In genomic region chr2:219484343-219485200, GRCh38 we compare ENCODE assay signal across 12 cellular contexts. TPM values are rescaled to one million over a fixed set of nuclear protein-coding genes. Genes with fewer than 3 reads are reported as not detected.
A peak's percentile ranks its signal among the peaks of the same experiment; 100 is the strongest.
DNase-seq lines count a peak whose midpoint lies in the region; ATAC-seq and TF ChIP-seq lines count a peak whose summit lies in the region.
"Had no signal": no experiment of that assay in that cellular context is flagged by ENCODE, and none has a peak within 500 bp of the region (broad histone marks: within the 10 kb centered on the region; RNA-seq: fewer than 3 reads in every experiment).

No MANE protein-coding gene starts in this region.

- intact Hi-C loops in Right ventricle myocardium superior (cut with DNase I), result no loop called here

- CTCF ChIA-PET in CD8-positive, alpha-beta memory T cell (lab: Charles Lee), result interaction anchor here (1.2 to 6.2 kb wide), 3 partner anchors 11 to 45 kb away, joined by 3 to 26 read pairs (median 3); partner anchors contain the start of gene GMPPA

- no peaks in the 10 kb centered on the region for H3K9me3 ChIP-seq in CD8-positive, alpha-beta memory T cell (ENCODE audit: low read length)
- H3K9me3 ChIP-seq in Peyer's patch (no peaks in the 10 kb centered on the region), osteoblast (ENCODE audit: low read depth, low read length) (no peaks in the 10 kb centered on the region)

- peak overlapping the region; percentile 53 for H3K4me2 ChIP-seq in osteoblast (ENCODE audit: insufficient read depth, low read length)

- peak; percentile 3 for ATAC-seq in Right ventricle myocardium superior (ENCODE audit: poor library complexity)
- ATAC-seq in HG02571 (IDR thresholded peaks at IDR 0.05; ENCODE audit: unreplicated experiment), result no peak
- ATAC-seq in GM18867 (IDR thresholded peaks at IDR 0.05; ENCODE audit: unreplicated experiment), result no peak

- no peak overlapping the region for H3K27ac Mint-ChIP-seq in CD8-positive, alpha-beta memory T cell

- H3K4me3 ChIP-seq in CD8-positive, alpha-beta memory T cell (ENCODE audit: low read length), result no peak overlapping the region
- H3K4me3 ChIP-seq in Peyer's patch (peak overlapping the region in 3 of 4 donors; percentile 21 to 28 (median 22)), osteoblast (ENCODE audit: insufficient read depth, low read length) (peak overlapping the region; percentile 46)

- peak in 1 of 5 donors; percentile 11 for DNase-seq in CD8-positive, alpha-beta memory T cell
- no peak for DNase-seq in Peyer's patch
- no peak for DNase-seq in Right ventricle myocardium superior
- DNase-seq in osteoblast (ENCODE audit: insufficient read length, low spot score, missing footprints), result peak; percentile 95
- no peak for DNase-seq in NCI-H2107 treated with DMSO at 0.1 percent for 48 hours (lab: John Stamatoyannopoulos, UW; ENCODE audit: unreplicated experiment)
- no peak for DNase-seq in NK-92 treated with Interleukin-12 subunit alpha and Interleukin-12 subunit beta, amount 100 ng/mL, for 24 hours (lab: John Stamatoyannopoulos, UW)
- DNase-seq: cerebellar nuclear complex, NCI-H510A treated with DMSO at 0.1 percent for 48 hours had no signal

- TF ChIP-seq POLR2A in Peyer's patch (IDR thresholded peaks at IDR 0.05), result no peak

- H3K4me1 ChIP-seq in CD8-positive, alpha-beta memory T cell (ENCODE audit: insufficient read depth, low read length), result no peaks in the 10 kb centered on the region
- peaks cover 0 to 13% (median 9%) of the 10 kb centered on the region in 4 donors for H3K4me1 ChIP-seq in Peyer's patch
- H3K4me1 ChIP-seq in osteoblast (ENCODE audit: insufficient read depth, low read length), result no peaks in the 10 kb centered on the region

- no peaks in the 10 kb centered on the region for H3K36me3 ChIP-seq in CD8-positive, alpha-beta memory T cell (ENCODE audit: insufficient read depth, low read length)
- H3K36me3 ChIP-seq in Peyer's patch (no peaks in the 10 kb centered on the region), osteoblast (ENCODE audit: insufficient read depth, low read length) (peaks cover 56% of the 10 kb centered on the region)

- H3K4me3 Mint-ChIP-seq in CD8-positive, alpha-beta memory T cell, result peak overlapping the region; percentile 24 to 86 (median 67)

- H3K9me3 Mint-ChIP-seq in CD8-positive, alpha-beta memory T cell, result no peaks in the 10 kb centered on the region

- H3K36me3 Mint-ChIP-seq in CD8-positive, alpha-beta memory T cell, result no peaks in the 10 kb centered on the region

- peaks cover 7% of the 10 kb centered on the region for H4K20me1 ChIP-seq in osteoblast (ENCODE audit: insufficient read depth, low read length)

- no peak overlapping the region for H3K27ac ChIP-seq in CD8-positive, alpha-beta memory T cell (ENCODE audit: low read depth, low read length)
- no peak overlapping the region for H3K27ac ChIP-seq in Peyer's patch
- no peak overlapping the region for H3K27ac ChIP-seq in osteoblast (ENCODE audit: low read depth, low read length)
- H3K27ac ChIP-seq: VCaP had no signal

- no peak overlapping the region for H2AFZ ChIP-seq in osteoblast (ENCODE audit: low read length)

- H3K27me3 Mint-ChIP-seq in CD8-positive, alpha-beta memory T cell, result peaks cover 29 to 63% of the 10 kb centered on the region in 2 donors

- H3K79me2 ChIP-seq in osteoblast (ENCODE audit: insufficient read depth, low read length), result no peaks in the 10 kb centered on the region

- H3K4me1 Mint-ChIP-seq in CD8-positive, alpha-beta memory T cell, result peaks cover 0 to 16% (median 2%) of the 10 kb centered on the region in 3 donors

- POLR2A ChIA-PET in CD8-positive, alpha-beta memory T cell (lab: Charles Lee), result no interaction called here

- peaks cover 22% of the 10 kb centered on the region for H3K27me3 ChIP-seq in CD8-positive, alpha-beta memory T cell (ENCODE audit: insufficient read depth, low read length, poor library complexity, severe bottlenecking)
- H3K27me3 ChIP-seq in Peyer's patch, result peaks cover 0 to 23% of the 10 kb centered on the region in 2 donors
- H3K27me3 ChIP-seq in osteoblast (ENCODE audit: insufficient read depth, low read length), result no peaks in the 10 kb centered on the region

- TF ChIP-seq CTCF in Peyer's patch (IDR thresholded peaks at IDR 0.05) (no peak), osteoblast (IDR thresholded peaks at IDR 0.05; ENCODE audit: extremely low read depth, low read depth, low read length) (no peak)

RNA-seq across cellular contexts. Expression of gene GMPPA, which starts 14.1 kb away (rescaled TPM):
- 10 to 100 TPM; 36.9 to 37.1 TPM for total RNA-seq in CD8-positive, alpha-beta memory T cell
- 32.5 TPM for polyA plus RNA-seq in CD8-positive, alpha-beta memory T cell
- 10 to 100 TPM; 35.0 to 69.6 (median 38.9) TPM for total RNA-seq in Peyer's patch
- 22.3 TPM for total RNA-seq in Right ventricle myocardium superior
- total RNA-seq in osteoblast, result 46.0 and 46.3 TPM in 2 replicates

RNA-seq across cellular contexts. Expression of gene ASIC4, which starts 29.7 kb away (rescaled TPM):
- total RNA-seq in CD8-positive, alpha-beta memory T cell, result not detected
- polyA plus RNA-seq in CD8-positive, alpha-beta memory T cell, result not detected
- total RNA-seq in Peyer's patch (under 1 TPM in 1 of 4 donors, not detected in 3; 0.27 TPM), Right ventricle myocardium superior (not detected), osteoblast (under 0.01 TPM in 1 of 2 replicates, not detected in the other)
- total RNA-seq: lung microvascular endothelial cell had no signal

RNA-seq across cellular contexts. Expression of gene SPEG, which starts 49.9 kb away (rescaled TPM):
- 1 to 10 TPM in 1 of 2 experiments, under 1 TPM in 1; 0.94 to 1.0 TPM for total RNA-seq in CD8-positive, alpha-beta memory T cell
- 0.48 TPM for polyA plus RNA-seq in CD8-positive, alpha-beta memory T cell
- total RNA-seq in Peyer's patch (10 to 100 TPM in 2 of 4 donors, 1 to 10 TPM in 2; 3.2 to 49.5 (median 10.2) TPM), Right ventricle myocardium superior (103 TPM), osteoblast (24.2 and 26.4 TPM in 2 replicates)

RNA-seq across cellular contexts. Expression of gene CHPF, which starts 59.0 kb away (rescaled TPM):
- total RNA-seq in CD8-positive, alpha-beta memory T cell, result 10 to 100 TPM; 32.9 to 36.5 TPM
- polyA plus RNA-seq in CD8-positive, alpha-beta memory T cell, result 8.7 TPM
- 100 to 1,000 TPM in 1 of 4 donors, 10 to 100 TPM in 3; 19.0 to 122 (median 90.5) TPM for total RNA-seq in Peyer's patch
- 85.9 TPM for total RNA-seq in Right ventricle myocardium superior
- total RNA-seq in osteoblast, result 192 and 221 TPM in 2 replicates

RNA-seq across cellular contexts. Expression of gene TMEM198, which starts 59.3 kb away (rescaled TPM):
- 1 to 10 TPM; 5.2 to 6.0 TPM for total RNA-seq in CD8-positive, alpha-beta memory T cell
- not detected for polyA plus RNA-seq in CD8-positive, alpha-beta memory T cell
- 10 to 100 TPM in 3 of 4 donors, 1 to 10 TPM in 1; 6.6 to 25.5 (median 13.9) TPM for total RNA-seq in Peyer's patch
- total RNA-seq in Right ventricle myocardium superior, result 2.6 TPM
- 1.1 and 1.5 TPM in 2 replicates for total RNA-seq in osteoblast
- total RNA-seq: lung microvascular endothelial cell had no signal
